In the genomic region with DNA sequence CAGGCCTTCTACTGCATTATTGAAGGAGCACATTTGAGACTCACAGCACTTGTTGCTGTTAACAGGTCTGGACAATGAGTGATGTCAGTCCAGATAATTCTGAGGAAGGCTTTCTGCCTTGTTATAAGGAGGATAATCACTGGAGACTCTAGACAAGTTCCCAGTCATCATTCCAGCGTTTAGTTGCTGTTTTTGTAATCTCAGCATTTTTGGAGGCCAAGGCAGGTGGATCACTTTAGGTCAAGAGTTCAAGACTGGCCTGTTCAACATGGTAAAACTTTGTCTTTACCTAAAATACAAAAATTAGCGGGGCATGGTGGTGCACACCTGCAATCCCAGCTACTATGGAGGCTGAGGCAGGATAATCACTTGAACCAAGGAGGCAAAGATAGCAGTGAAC, we compare ENCODE assay signal across 27 cellular contexts. TPM values are rescaled to one million over a fixed set of nuclear protein-coding genes. Genes with fewer than 3 reads are reported as not detected.
DNase-seq lines count a peak whose midpoint lies in the region; ATAC-seq and TF ChIP-seq lines count a peak whose summit lies in the region.
"Had no signal": no experiment of that assay in that cellular context is flagged by ENCODE, and none has a peak within 500 bp of the region (broad histone marks: within the 10 kb centered on the region; RNA-seq: fewer than 3 reads in every experiment).

No MANE protein-coding gene starts in this region.

- no peaks in the 10 kb centered on the region for H3K9me3 ChIP-seq in adrenal gland (replicated peaks in 1 of 3)
- H3K9me3 ChIP-seq: Caco-2, MG63 had no signal

- intact Hi-C loops in activated CD4-positive, alpha-beta T cell treated with anti-CD3 and anti-CD28 coated beads, Interleukin-2, amount 10 ng/mL, durations not matched to agents 24 days and 14 days (cut with micrococcal nuclease) = no loop called here
- intact Hi-C loops in Calu3 (cut with micrococcal nuclease; ENCODE audit: unreplicated experiment) (no loop called here), adrenal gland (cut with DNase I) (no loop called here)
- intact Hi-C loops in activated T-helper 2 cell treated with anti-CD3 and anti-CD28 coated beads, Interferon-gamma antibody, Interleukin-2, Interleukin-4, amounts not matched to agents 10 μg/mL and 5 μg/mL and 100 μg/mL, durations not matched to agents 14 hours and 24 hours and 36 hours (cut with micrococcal nuclease) = no loop called here

- H3K4me1 ChIP-seq in adrenal gland (replicated peaks in 1 of 2) = peaks cover 11% of the 10 kb centered on the region in 2 donors
- H3K4me1 ChIP-seq: BLaER1 treated with 17β-estradiol and CSF1 and Interleukin-3, amounts not matched to agents 10 nM and 100 nM; Caco-2 had no signal

- H3K36me3 ChIP-seq in adrenal gland (replicated peaks in 1 of 2) = no peaks in the 10 kb centered on the region
- H3K36me3 ChIP-seq: BLaER1 treated with 17β-estradiol and CSF1 and Interleukin-3, amounts not matched to agents 10 nM and 100 nM had no signal

- no peak overlapping the region for H3K27ac ChIP-seq in adrenal gland
- H3K27ac ChIP-seq: BLaER1 treated with 17β-estradiol and CSF1 and Interleukin-3, amounts not matched to agents 10 nM and 100 nM had no signal

- H3K4me1 Mint-ChIP-seq in activated CD4-positive, alpha-beta T cell treated with anti-CD3 and anti-CD28 coated beads, Interleukin-2, amount 10 ng/mL, durations not matched to agents 24 days and 14 days = peaks cover 16% of the 10 kb centered on the region
- H3K4me1 Mint-ChIP-seq in Calu3 (ENCODE audit: low read depth, unreplicated experiment) = peaks cover 14% of the 10 kb centered on the region
- H3K4me1 Mint-ChIP-seq in activated T-helper 2 cell treated with anti-CD3 and anti-CD28 coated beads, Interferon-gamma antibody, Interleukin-2, Interleukin-4, amounts not matched to agents 10 μg/mL and 5 μg/mL and 100 μg/mL, durations not matched to agents 14 hours and 24 hours and 36 hours (ENCODE audit: low read depth) = peaks cover 22% of the 10 kb centered on the region
- H3K4me1 Mint-ChIP-seq in natural killer cell treated with Interleukin-12 subunit alpha and Interleukin-12 subunit beta and Interleukin-15 and Interleukin-18, amount 100 ng/mL, for 72 hours (ENCODE audit: low read depth in 2 of 2) = peaks cover 0 to 8% of the 10 kb centered on the region in 2 donors

- ATAC-seq in natural killer cell treated with Interleukin-12 subunit alpha and Interleukin-12 subunit beta and Interleukin-15 and Interleukin-18, amount 100 ng/mL, for 72 hours = no peak
- ATAC-seq: CD8-positive, alpha-beta T cell; HCT116 had no signal

- no peak for TF ChIP-seq CTCF in Calu3 (IDR thresholded peaks at IDR 0.05; ENCODE audit: unreplicated experiment)
- TF ChIP-seq CTCF in adrenal gland (IDR thresholded peaks at IDR 0.05) = no peak

- no peak overlapping the region for H3K4me3 ChIP-seq in adrenal gland
- H3K4me3 ChIP-seq: BLaER1 treated with 17β-estradiol and CSF1 and Interleukin-3, amounts not matched to agents 10 nM and 100 nM; MG63 had no signal

- WGBS in adrenal gland, 4 donors = 74 to 87% (median 83%) methylated on average over 2 of the region's 2 CpGs

- H3K27me3 ChIP-seq in adrenal gland = no peaks in the 10 kb centered on the region
- H3K27me3 ChIP-seq: MG63 had no signal

- no peak for DNase-seq in activated CD4-positive, alpha-beta T cell treated with anti-CD3 and anti-CD28 coated beads, Interleukin-2, amount 10 ng/mL, durations not matched to agents 24 days and 14 days
- no peak for DNase-seq in activated CD4-positive, alpha-beta T cell treated with anti-CD3 and anti-CD28 coated beads for 48 hours
- DNase-seq in Calu3 (no peak), NCI-H1930 (lab: John Stamatoyannopoulos, UW) (no peak), adrenal gland (no peak)
- DNase-seq in activated T-helper 2 cell treated with anti-CD3 and anti-CD28 coated beads, Interferon-gamma antibody, Interleukin-2, Interleukin-4, amounts not matched to agents 10 μg/mL and 5 μg/mL and 100 μg/mL, durations not matched to agents 14 hours and 24 hours and 36 hours (ENCODE audit: low spot score) = no peak
- no peak for DNase-seq in natural killer cell treated with Interleukin-12 subunit alpha and Interleukin-12 subunit beta and Interleukin-15 and Interleukin-18, amount 100 ng/mL, for 72 hours (ENCODE audit: low spot score)
- DNase-seq: Caco-2; CD8-positive, alpha-beta T cell; DMS 273 treated with DMSO at 0.1 percent for 48 hours; DMS79 treated with DMSO at 0.1 percent for 48 hours; GF-D8; KG1; MG63; NCI-H2081; NCI-H2227 treated with DMSO at 0.1 percent for 48 hours; NCI-H510A; NCI-H69; Right ventricle myocardium superior; RPMI8226 had no signal

- H3K4me3 Mint-ChIP-seq in activated CD4-positive, alpha-beta T cell treated with anti-CD3 and anti-CD28 coated beads, Interleukin-2, amount 10 ng/mL, durations not matched to agents 24 days and 14 days = peak overlapping the region; percentile 1
- peak overlapping the region; percentile 94 for H3K4me3 Mint-ChIP-seq in Calu3 (ENCODE audit: low read depth, unreplicated experiment)
- H3K4me3 Mint-ChIP-seq in activated T-helper 2 cell treated with anti-CD3 and anti-CD28 coated beads, Interferon-gamma antibody, Interleukin-2, Interleukin-4, amounts not matched to agents 10 μg/mL and 5 μg/mL and 100 μg/mL, durations not matched to agents 14 hours and 24 hours and 36 hours (ENCODE audit: low read depth) = peak overlapping the region; percentile 70
- H3K4me3 Mint-ChIP-seq in natural killer cell treated with Interleukin-12 subunit alpha and Interleukin-12 subunit beta and Interleukin-15 and Interleukin-18, amount 100 ng/mL, for 72 hours = peak overlapping the region; percentile 19

- peaks cover 7% of the 10 kb centered on the region for H3K27me3 Mint-ChIP-seq in activated CD4-positive, alpha-beta T cell treated with anti-CD3 and anti-CD28 coated beads, Interleukin-2, amount 10 ng/mL, durations not matched to agents 24 days and 14 days
- no peaks in the 10 kb centered on the region for H3K27me3 Mint-ChIP-seq in Calu3 (ENCODE audit: unreplicated experiment)
- H3K27me3 Mint-ChIP-seq in activated T-helper 2 cell treated with anti-CD3 and anti-CD28 coated beads, Interferon-gamma antibody, Interleukin-2, Interleukin-4, amounts not matched to agents 10 μg/mL and 5 μg/mL and 100 μg/mL, durations not matched to agents 14 hours and 24 hours and 36 hours (ENCODE audit: low read depth) = peaks cover 3% of the 10 kb centered on the region
- H3K27me3 Mint-ChIP-seq in natural killer cell treated with Interleukin-12 subunit alpha and Interleukin-12 subunit beta and Interleukin-15 and Interleukin-18, amount 100 ng/mL, for 72 hours = peaks cover 0 to 2% of the 10 kb centered on the region in 2 donors

- no peak for TF ChIP-seq POLR2A in adrenal gland (IDR thresholded peaks at IDR 0.05)

- CTCF ChIA-PET in Calu3 (lab: Charles Lee) = no interaction called here

- no TSS peak for BruUV-seq in Calu3 (replicated peaks; lab: Mats Ljungman, UMichigan)

- peaks cover 14% of the 10 kb centered on the region for H3K36me3 Mint-ChIP-seq in activated CD4-positive, alpha-beta T cell treated with anti-CD3 and anti-CD28 coated beads, Interleukin-2, amount 10 ng/mL, durations not matched to agents 24 days and 14 days (ENCODE audit: low read depth)
- H3K36me3 Mint-ChIP-seq in Calu3 (ENCODE audit: insufficient read depth, unreplicated experiment) = peaks cover 48% of the 10 kb centered on the region
- H3K36me3 Mint-ChIP-seq in activated T-helper 2 cell treated with anti-CD3 and anti-CD28 coated beads, Interferon-gamma antibody, Interleukin-2, Interleukin-4, amounts not matched to agents 10 μg/mL and 5 μg/mL and 100 μg/mL, durations not matched to agents 14 hours and 24 hours and 36 hours (ENCODE audit: low read depth) = peaks cover 33% of the 10 kb centered on the region
- no peaks in the 10 kb centered on the region for H3K36me3 Mint-ChIP-seq in natural killer cell treated with Interleukin-12 subunit alpha and Interleukin-12 subunit beta and Interleukin-15 and Interleukin-18, amount 100 ng/mL, for 72 hours
- H3K36me3 Mint-ChIP-seq: CD8-positive, alpha-beta T cell had no signal

- H3K27ac Mint-ChIP-seq in activated CD4-positive, alpha-beta T cell treated with anti-CD3 and anti-CD28 coated beads, Interleukin-2, amount 10 ng/mL, durations not matched to agents 24 days and 14 days = no peak overlapping the region
- peak overlapping the region; percentile 99 for H3K27ac Mint-ChIP-seq in Calu3 (ENCODE audit: unreplicated experiment)
- no peak overlapping the region for H3K27ac Mint-ChIP-seq in activated T-helper 2 cell treated with anti-CD3 and anti-CD28 coated beads, Interferon-gamma antibody, Interleukin-2, Interleukin-4, amounts not matched to agents 10 μg/mL and 5 μg/mL and 100 μg/mL, durations not matched to agents 14 hours and 24 hours and 36 hours
- no peak overlapping the region for H3K27ac Mint-ChIP-seq in natural killer cell treated with Interleukin-12 subunit alpha and Interleukin-12 subunit beta and Interleukin-15 and Interleukin-18, amount 100 ng/mL, for 72 hours
- H3K27ac Mint-ChIP-seq: CD8-positive, alpha-beta T cell had no signal

- H3K9me3 Mint-ChIP-seq in activated CD4-positive, alpha-beta T cell treated with anti-CD3 and anti-CD28 coated beads, Interleukin-2, amount 10 ng/mL, durations not matched to agents 24 days and 14 days = no peaks in the 10 kb centered on the region
- H3K9me3 Mint-ChIP-seq in Calu3 (ENCODE audit: low read depth, unreplicated experiment) = no peaks in the 10 kb centered on the region
- no peaks in the 10 kb centered on the region for H3K9me3 Mint-ChIP-seq in activated T-helper 2 cell treated with anti-CD3 and anti-CD28 coated beads, Interferon-gamma antibody, Interleukin-2, Interleukin-4, amounts not matched to agents 10 μg/mL and 5 μg/mL and 100 μg/mL, durations not matched to agents 14 hours and 24 hours and 36 hours
- no peaks in the 10 kb centered on the region for H3K9me3 Mint-ChIP-seq in natural killer cell treated with Interleukin-12 subunit alpha and Interleukin-12 subunit beta and Interleukin-15 and Interleukin-18, amount 100 ng/mL, for 72 hours

RNA-seq across cellular contexts. Expression of gene TRIM43B, which starts 39.6 kb away (rescaled TPM):
- not detected in 2 replicates for total RNA-seq in activated CD4-positive, alpha-beta T cell treated with anti-CD3 and anti-CD28 coated beads, Interleukin-2, amount 10 ng/mL, durations not matched to agents 24 days and 14 days
- total RNA-seq in Calu3 (2022) = not detected in 2 replicates
- total RNA-seq in activated T-helper 2 cell treated with anti-CD3 and anti-CD28 coated beads, Interferon-gamma antibody, Interleukin-2, Interleukin-4, amounts not matched to agents 10 μg/mL and 5 μg/mL and 100 μg/mL, durations not matched to agents 14 hours and 24 hours and 36 hours = not detected in 2 replicates
- not detected for total RNA-seq in natural killer cell treated with Interleukin-12 subunit alpha and Interleukin-12 subunit beta and Interleukin-15 and Interleukin-18, amount 100 ng/mL, for 72 hours
- not detected for total RNA-seq in adrenal gland
- polyA plus RNA-seq in adrenal gland = not detected
- total RNA-seq: A172; Caco-2; CD8-positive, alpha-beta T cell; H4; HT-29; Right ventricle myocardium superior; SK-MEL-5 had no signal
- polyA plus RNA-seq: AG04450 had no signal

Comparison
In these comparisons a context has a peak if more than half of its experiments do, and no peak if none do; other contexts are left out.
1. H3K4me3 Mint-ChIP-seq: peak in every context shown above with its lines; median percentile 94 in Calu3; 70 in activated T-helper 2 cell treated with anti-CD3 and anti-CD28 coated beads, Interferon-gamma antibody, Interleukin-2, Interleukin-4, amounts not matched to agents 10 μg/mL and 5 μg/mL and 100 μg/mL, durations not matched to agents 14 hours and 24 hours and 36 hours; 19 in natural killer cell treated with Interleukin-12 subunit alpha and Interleukin-12 subunit beta and Interleukin-15 and Interleukin-18, amount 100 ng/mL, for 72 hours; 1 in activated CD4-positive, alpha-beta T cell treated with anti-CD3 and anti-CD28 coated beads, Interleukin-2, amount 10 ng/mL, durations not matched to agents 24 days and 14 days.